8 cellular contexts compared by ENCODE assay signal in the genomic region with DNA sequence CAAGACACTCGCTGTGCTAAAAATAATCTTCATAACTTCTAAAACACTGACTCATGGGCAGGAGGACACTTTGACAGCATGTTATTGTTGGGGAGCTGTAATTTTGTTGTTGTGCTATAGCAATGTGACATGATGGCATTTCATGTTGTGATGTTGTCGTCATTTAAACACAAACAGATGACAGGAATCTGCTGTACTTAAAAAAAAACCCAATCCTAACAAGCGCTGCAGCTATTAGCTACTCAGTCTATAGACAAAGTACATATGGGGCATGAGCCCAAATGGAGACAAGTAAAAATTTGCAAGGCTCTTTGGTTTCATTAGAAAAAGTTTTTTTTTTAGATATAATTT. TPM values are rescaled to one million over a fixed set of nuclear protein-coding genes. Genes with fewer than 3 reads are reported as not detected.
DNase-seq lines count a peak whose midpoint lies in the region; ATAC-seq and TF ChIP-seq lines count a peak whose summit lies in the region.

No MANE protein-coding gene starts in this region.

- intact Hi-C loops in natural killer cell (cut with micrococcal nuclease): no loop called here

- H3K36me3 Mint-ChIP-seq in natural killer cell: no peaks in the 10 kb centered on the region

- peaks cover 44 to 55% of the 10 kb centered on the region in 2 donors for H3K4me1 Mint-ChIP-seq in natural killer cell

- DNase-seq in CD1c-positive myeloid dendritic cell (ENCODE audit: extremely low spot score) (peak; percentile 2), cerebellar cortex (ENCODE audit: low spot score) (peak; percentile 21), natural killer cell (no peak), NCI-H82 (lab: John Stamatoyannopoulos, UW) (no peak)
- no peak for DNase-seq in activated CD4-positive, alpha-beta T cell treated with anti-CD3 and anti-CD28 coated beads for 48 hours
- no peak for DNase-seq in stimulated activated CD4-positive, alpha-beta T cell treated with anti-CD3 and anti-CD28 coated beads, Interleukin-12 subunit alpha, Interleukin-12 subunit beta, amount 100 ng/mL, for 4 hours

- ATAC-seq in natural killer cell: no peak
- ATAC-seq in GM21423 (IDR thresholded peaks at IDR 0.05; ENCODE audit: unreplicated experiment): no peak

- TF ChIP-seq CTCF in natural killer cell (IDR thresholded peaks at IDR 0.05): no peak

- no peaks in the 10 kb centered on the region for H3K9me3 Mint-ChIP-seq in natural killer cell

- peaks cover 8% of the 10 kb centered on the region; the same call in 1 of the 2 replicates for H3K36me3 ChIP-seq in KOPT-K1 (ENCODE audit: insufficient read depth, low read length)

- no peaks in the 10 kb centered on the region for H3K27me3 Mint-ChIP-seq in natural killer cell (ENCODE audit: low read depth in 2 of 2)

- H3K27ac Mint-ChIP-seq in natural killer cell: peak overlapping the region; percentile 97

- peak overlapping the region; percentile 77 for H3K4me3 Mint-ChIP-seq in natural killer cell

- no peaks in the 10 kb centered on the region for H3K9me3 ChIP-seq in KOPT-K1 (ENCODE audit: insufficient read depth, low read length, poor library complexity, severe bottlenecking)

- H3K27ac ChIP-seq in KOPT-K1 (ENCODE audit: low read depth, low read length, poor library complexity, severe bottlenecking): peak overlapping the region; percentile 83

RNA-seq across cellular contexts. Expression of a gene that starts 0.8 kb away (rescaled TPM):
- 100 to 1,000 TPM; 107 to 127 (median 114) TPM for total RNA-seq in natural killer cell

Comparison
In these comparisons a context has a peak if more than half of its experiments do, and no peak if none do; other contexts are left out.
1. DNase-seq: peak in CD1c-positive myeloid dendritic cell (single experiment) and cerebellar cortex (single experiment); none in natural killer cell (single experiment), activated CD4-positive, alpha-beta T cell treated with anti-CD3 and anti-CD28 coated beads for 48 hours (single experiment), stimulated activated CD4-positive, alpha-beta T cell treated with anti-CD3 and anti-CD28 coated beads, Interleukin-12 subunit alpha, Interleukin-12 subunit beta, amount 100 ng/mL, for 4 hours (single experiment) and NCI-H82 (single experiment).